In the genomic region with DNA sequence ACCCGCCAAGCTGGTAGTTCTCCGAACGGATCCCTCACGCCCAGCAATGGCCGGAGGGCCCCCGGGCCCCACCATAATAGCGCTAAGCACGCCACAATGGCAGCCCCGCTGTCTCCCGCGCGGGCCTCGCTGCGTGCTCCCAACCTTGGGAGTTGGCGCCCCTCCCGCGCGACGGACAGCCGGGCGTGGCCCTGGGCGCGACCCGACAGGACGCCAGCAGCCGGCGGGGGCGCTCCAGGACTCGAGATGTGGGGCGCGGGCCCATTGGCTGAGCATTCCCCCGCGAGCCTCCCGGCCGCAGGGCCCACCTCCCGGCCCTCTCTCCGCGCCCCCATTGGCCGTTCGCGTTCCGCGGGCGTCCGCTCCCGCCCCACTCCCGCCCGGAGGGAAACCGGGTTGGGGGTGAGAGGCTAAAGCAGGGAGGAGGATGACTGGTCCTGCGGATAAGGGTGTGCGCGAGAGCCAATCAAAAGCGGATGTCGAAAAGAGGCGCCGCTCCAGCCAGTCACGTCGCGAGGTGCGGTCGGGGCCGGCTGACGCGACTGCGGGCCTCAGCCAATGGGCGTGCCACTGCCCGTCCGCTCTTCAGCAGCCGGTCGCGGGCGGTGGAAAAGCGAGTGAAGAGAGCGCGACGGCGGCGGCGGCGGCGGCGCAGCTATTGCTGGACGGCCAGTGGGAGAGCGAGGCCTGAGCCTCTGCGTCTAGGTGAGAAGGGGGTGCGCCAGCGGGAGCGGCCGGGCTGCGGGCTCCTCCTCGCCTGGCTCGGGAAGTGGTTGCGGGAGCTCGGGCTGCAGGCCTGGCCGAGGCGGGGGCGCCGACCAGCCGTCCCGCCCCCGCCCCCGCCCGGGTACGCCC, we compare ENCODE assay signal across 8 cellular contexts. TPM values are rescaled to one million over a fixed set of nuclear protein-coding genes. Genes with fewer than 3 reads are reported as not detected.
DNase-seq lines count a peak whose midpoint lies in the region; ATAC-seq and TF ChIP-seq lines count a peak whose summit lies in the region.

A gene with protein sequence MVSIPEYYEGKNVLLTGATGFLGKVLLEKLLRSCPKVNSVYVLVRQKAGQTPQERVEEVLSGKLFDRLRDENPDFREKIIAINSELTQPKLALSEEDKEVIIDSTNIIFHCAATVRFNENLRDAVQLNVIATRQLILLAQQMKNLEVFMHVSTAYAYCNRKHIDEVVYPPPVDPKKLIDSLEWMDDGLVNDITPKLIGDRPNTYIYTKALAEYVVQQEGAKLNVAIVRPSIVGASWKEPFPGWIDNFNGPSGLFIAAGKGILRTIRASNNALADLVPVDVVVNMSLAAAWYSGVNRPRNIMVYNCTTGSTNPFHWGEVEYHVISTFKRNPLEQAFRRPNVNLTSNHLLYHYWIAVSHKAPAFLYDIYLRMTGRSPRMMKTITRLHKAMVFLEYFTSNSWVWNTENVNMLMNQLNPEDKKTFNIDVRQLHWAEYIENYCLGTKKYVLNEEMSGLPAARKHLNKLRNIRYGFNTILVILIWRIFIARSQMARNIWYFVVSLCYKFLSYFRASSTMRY (plus strand): TSS at position 567 of the 855 bp plus-strand sequence. CDS start 26,098 bp downstream, outside the sequence.

- no peaks in the 10 kb centered on the region for H3K36me3 ChIP-seq in CD4-positive, alpha-beta memory T cell (ENCODE audit: insufficient read depth, low read length)

- POLR2A ChIA-PET in CD4-positive, alpha-beta memory T cell (lab: Charles Lee; ENCODE audit: partially characterized antibody) = interaction anchor here (1.1 to 1.8 kb wide), 4 partner anchors 10 to 851 kb away, joined by 3 to 8 read pairs (median 6); partner anchors contain the start of gene BTBD10
- POLR2A ChIA-PET in activated CD4-positive, alpha-beta memory T cell treated with anti-CD3 and anti-CD28 coated beads, Interleukin-2, amount 10 ng/mL, durations not matched to agents 7 days and 5 days (lab: Charles Lee) = interaction anchor here (1.0 to 2.9 kb wide), 7 partner anchors 8 to 272 kb away, joined by 3 to 26 read pairs (median 5); partner anchors contain the start of gene BTBD10

- 0% methylated on average over 31 of the region's 104 CpGs for WGBS in lower leg skin, 2 donors

- peak within 1 kb of the TSS; percentile 73 to 84 for H3K4me3 ChIP-seq in CD4-positive, alpha-beta memory T cell (ENCODE audit: low read length in 2 of 2)
- H3K4me3 ChIP-seq in dorsolateral prefrontal cortex (peak within 1 kb of the TSS; percentile 58 to 100 (median 93)), lower leg skin (ENCODE audit: low read depth, poor library complexity, severe bottlenecking) (peak within 1 kb of the TSS; percentile 72)

- H3K27me3 ChIP-seq in CD4-positive, alpha-beta memory T cell (ENCODE audit: insufficient read depth, low read length) = no peaks in the 10 kb centered on the region
- H3K27me3 ChIP-seq in dorsolateral prefrontal cortex = no peaks in the 10 kb centered on the region

- H3K9me3 ChIP-seq in CD4-positive, alpha-beta memory T cell (ENCODE audit: control insufficient read depth in 1 of 2, low read length in 2 of 2) = no peaks in the 10 kb centered on the region

- ATAC-seq in GM19438 (IDR thresholded peaks at IDR 0.05; ENCODE audit: low read depth, unreplicated experiment) = peak; percentile 88
- ATAC-seq in HG03575 (IDR thresholded peaks at IDR 0.05; ENCODE audit: extremely low read depth, insufficient number of reproducible peaks, low FRiP score, unreplicated experiment) = peak; percentile 84

- TF ChIP-seq CTCF in dorsolateral prefrontal cortex (IDR thresholded peaks at IDR 0.05 in 54 of 56, conservative IDR thresholded peaks at IDR 0.05 in 2 of 56; ENCODE audit: low read depth in 1 of 56, partially characterized antibody in 56 of 56) (peak; percentile 24 to 95 (median 76)), lower leg skin (IDR thresholded peaks at IDR 0.05) (no peak)

- TF ChIP-seq POLR2A in lower leg skin (IDR thresholded peaks at IDR 0.05) = no peak

- peak; percentile 96 to 98 (median 97) for DNase-seq in CD4-positive, alpha-beta memory T cell
- DNase-seq in NCI-H82 treated with DMSO at 0.1 percent for 48 hours (lab: John Stamatoyannopoulos, UW; ENCODE audit: unreplicated experiment) (peak; percentile 90), dorsolateral prefrontal cortex (peak; percentile 93 to 99 (median 98)), lower leg skin (ENCODE audit: low spot score in 2 of 2) (peak; percentile 95 to 99)
- peak; percentile 98 for DNase-seq in activated CD4-positive, alpha-beta memory T cell treated with anti-CD3 and anti-CD28 coated beads, Interleukin-2, amount 10 ng/mL, durations not matched to agents 7 days and 5 days
- peak; percentile 89 to 95 for DNase-seq in stimulated activated CD4-positive, alpha-beta T cell treated with anti-CD3 and anti-CD28 coated beads, Interleukin-4, amount 100 ng/mL, for 48 hours (ENCODE audit: low read depth in 2 of 2)

- H3K27ac ChIP-seq in CD4-positive, alpha-beta memory T cell (ENCODE audit: low read depth, low read length) = peak within 1 kb of the TSS; percentile 65
- peak within 1 kb of the TSS in 58 of 59 donors; percentile 45 to 94 (median 88) for H3K27ac ChIP-seq in dorsolateral prefrontal cortex

- peak within 1 kb of the TSS; percentile 93 to 99 (median 96) for H3K4me3 Mint-ChIP-seq in CD4-positive, alpha-beta memory T cell
- peak within 1 kb of the TSS; percentile 95 for H3K4me3 Mint-ChIP-seq in activated CD4-positive, alpha-beta memory T cell treated with anti-CD3 and anti-CD28 coated beads, Interleukin-2, amount 10 ng/mL, durations not matched to agents 7 days and 5 days

- CTCF ChIA-PET in CD4-positive, alpha-beta memory T cell (lab: Charles Lee; ENCODE audit: partially characterized antibody) = interaction anchor here (0.6 to 2.0 kb wide), 10 partner anchors 9 to 1240 kb away, joined by 3 to 8 read pairs (median 3); no protein-coding TSS in a partner anchor
- CTCF ChIA-PET in activated CD4-positive, alpha-beta memory T cell treated with anti-CD3 and anti-CD28 coated beads, Interleukin-2, amount 10 ng/mL, durations not matched to agents 7 days and 5 days (lab: Charles Lee) = interaction anchor here (0.6 to 2.2 kb wide), 9 partner anchors 13 to 257 kb away, joined by 3 to 13 read pairs (median 5); partner anchors contain the start of gene BTBD10

- peaks cover 4% of the 10 kb centered on the region in 2 donors for H3K27me3 Mint-ChIP-seq in CD4-positive, alpha-beta memory T cell
- peaks cover 7% of the 10 kb centered on the region for H3K27me3 Mint-ChIP-seq in activated CD4-positive, alpha-beta memory T cell treated with anti-CD3 and anti-CD28 coated beads, Interleukin-2, amount 10 ng/mL, durations not matched to agents 7 days and 5 days

- H3K4me1 ChIP-seq in CD4-positive, alpha-beta memory T cell (ENCODE audit: insufficient read depth, low read length) = peaks cover 44% of the 10 kb centered on the region

- H3K4me1 Mint-ChIP-seq in CD4-positive, alpha-beta memory T cell = peaks cover 35 to 50% (median 41%) of the 10 kb centered on the region in 4 donors
- H3K4me1 Mint-ChIP-seq in activated CD4-positive, alpha-beta memory T cell treated with anti-CD3 and anti-CD28 coated beads, Interleukin-2, amount 10 ng/mL, durations not matched to agents 7 days and 5 days = peaks cover 44% of the 10 kb centered on the region

- intact Hi-C loops in CD4-positive, alpha-beta memory T cell (cut with micrococcal nuclease) = loop anchor here (1.0 to 5.0 kb wide), 3 partner anchors 194 to 391 kb away; partner anchors contain the start of genes BMAL1 and BTBD10
- intact Hi-C loops in dorsolateral prefrontal cortex (cut with DNase I) (loop anchor here (5.0 to 10.0 kb wide), 4 partner anchors 96 to 579 kb away; partner anchors contain the start of gene BMAL1 (in 1 of the 2)), lower leg skin (cut with DNase I; ENCODE audit: low total_unique reads) (no loop called here)

- no peaks in the 10 kb centered on the region for H3K9me3 Mint-ChIP-seq in CD4-positive, alpha-beta memory T cell
- H3K9me3 Mint-ChIP-seq in activated CD4-positive, alpha-beta memory T cell treated with anti-CD3 and anti-CD28 coated beads, Interleukin-2, amount 10 ng/mL, durations not matched to agents 7 days and 5 days = no peaks in the 10 kb centered on the region

- H3K36me3 Mint-ChIP-seq in CD4-positive, alpha-beta memory T cell = peaks cover 0 to 9% of the 10 kb centered on the region in 2 donors
- peaks cover 27% of the 10 kb centered on the region for H3K36me3 Mint-ChIP-seq in activated CD4-positive, alpha-beta memory T cell treated with anti-CD3 and anti-CD28 coated beads, Interleukin-2, amount 10 ng/mL, durations not matched to agents 7 days and 5 days (ENCODE audit: low read depth)

- H3K27ac Mint-ChIP-seq in CD4-positive, alpha-beta memory T cell = peak within 1 kb of the TSS; percentile 95 to 97 (median 96)
- H3K27ac Mint-ChIP-seq in activated CD4-positive, alpha-beta memory T cell treated with anti-CD3 and anti-CD28 coated beads, Interleukin-2, amount 10 ng/mL, durations not matched to agents 7 days and 5 days = peak within 1 kb of the TSS; percentile 93

RNA-seq across cellular contexts. Expression of the gene that starts here (rescaled TPM):
- total RNA-seq in CD4-positive, alpha-beta memory T cell = 10 to 100 TPM; 34.5 to 39.7 TPM
- polyA plus RNA-seq in CD4-positive, alpha-beta memory T cell = 1 to 10 TPM; 3.0 to 9.9 TPM
- 10 to 100 TPM; 55.1 to 57.6 TPM for total RNA-seq in activated CD4-positive, alpha-beta memory T cell treated with anti-CD3 and anti-CD28 coated beads, Interleukin-2, amount 10 ng/mL, durations not matched to agents 7 days and 5 days
- total RNA-seq in dorsolateral prefrontal cortex (100 to 1,000 TPM in 43 of 120 experiments, 10 to 100 TPM in 77; 42.5 to 163 (median 94.1) TPM), lower leg skin (10 to 100 TPM in 3 of 4 donors, 1 to 10 TPM in 1; 8.0 to 17.0 (median 13.5) TPM)

Comparison
In these comparisons a context has a peak if more than half of its experiments do, and no peak if none do; other contexts are left out.
1. Peak in every context shown above with its lines: DNase-seq, ATAC-seq, H3K4me3 ChIP-seq and H3K27ac ChIP-seq.
2. CTCF ChIP-seq: peak in dorsolateral prefrontal cortex (56 of 56); none in lower leg skin (0 of 3).